8 cellular contexts compared by ENCODE assay signal in the genomic region with DNA sequence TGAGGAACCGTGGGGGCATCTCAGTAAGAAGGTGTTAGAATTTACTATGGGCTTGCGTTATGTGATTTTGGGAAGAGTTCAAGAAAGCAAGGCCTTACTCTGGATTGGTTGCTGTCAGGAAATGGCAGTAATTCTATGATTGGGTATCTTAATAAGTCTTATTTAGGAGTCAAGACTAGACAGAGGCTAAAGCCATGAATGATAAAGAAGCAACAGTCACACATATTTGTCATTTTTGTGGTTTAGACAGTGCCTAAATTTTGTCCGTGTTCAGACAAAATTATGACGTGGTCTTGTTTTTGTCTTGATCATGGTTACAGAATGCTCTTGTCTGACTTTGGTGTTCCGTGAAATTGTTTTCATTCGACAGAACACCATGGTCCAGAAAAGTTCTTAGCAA. TPM values are rescaled to one million over a fixed set of nuclear protein-coding genes. Genes with fewer than 3 reads are reported as not detected.
DNase-seq lines count a peak whose midpoint lies in the region; ATAC-seq and TF ChIP-seq lines count a peak whose summit lies in the region.

No MANE protein-coding gene starts in this region.

- H3K9me3 ChIP-seq in DND-41 (ENCODE audit: insufficient read depth, low read length, severe bottlenecking) (no peaks in the 10 kb centered on the region), RWPE2 (ENCODE audit: severe bottlenecking) (no peaks in the 10 kb centered on the region), trophoblast cell (ENCODE audit: insufficient read depth, low read depth, low read length) (no peaks in the 10 kb centered on the region), left lung (no peaks in the 10 kb centered on the region)

- H3K27me3 ChIP-seq in DND-41 (ENCODE audit: insufficient read depth, low read length, poor library complexity) (no peaks in the 10 kb centered on the region), RWPE2 (ENCODE audit: insufficient read depth, poor library complexity, severe bottlenecking) (no peaks in the 10 kb centered on the region), trophoblast cell (ENCODE audit: insufficient read depth, low read length) (no peaks in the 10 kb centered on the region), left lung (no peaks in the 10 kb centered on the region)

- no peak overlapping the region for H4K91ac ChIP-seq in trophoblast cell (ENCODE audit: low read depth, low read length)

- H2BK5ac ChIP-seq in trophoblast cell (ENCODE audit: low read depth, low read length, poor library complexity): no peak overlapping the region

- no peak overlapping the region for H2AK5ac ChIP-seq in trophoblast cell (ENCODE audit: low read length)

- H4K12ac ChIP-seq in trophoblast cell (ENCODE audit: low read depth, low read length): no peak overlapping the region

- H2BK120ac ChIP-seq in trophoblast cell (ENCODE audit: insufficient read depth, low read length, poor library complexity): no peak overlapping the region

- H3K9ac ChIP-seq in DND-41 (ENCODE audit: low read depth, low read length): peak overlapping the region; percentile 74
- H3K9ac ChIP-seq in trophoblast cell (ENCODE audit: low read length): no peak overlapping the region

- no peak overlapping the region for H3K4ac ChIP-seq in trophoblast cell (ENCODE audit: low read depth, low read length)

- H3K4me3 ChIP-seq in DND-41 (ENCODE audit: low read depth in 1 of 2, low read length in 2 of 2) (peak overlapping the region in 1 of 2 experiments; percentile 87; a peak in 2 of 4 replicates), RWPE2 (ENCODE audit: severe bottlenecking) (no peak overlapping the region), epithelial cell of proximal tubule (ENCODE audit: low read depth, low read length) (peak overlapping the region; percentile 75), trophoblast cell (ENCODE audit: low read depth, low read length) (no peak overlapping the region), left lung (peak overlapping the region in 1 of 2 donors; percentile 54)

- H3K4me1 ChIP-seq in DND-41 (ENCODE audit: insufficient read depth, low read length) (peaks cover 32% of the 10 kb centered on the region), RWPE2 (ENCODE audit: insufficient read depth, poor library complexity, severe bottlenecking) (peaks cover 30% of the 10 kb centered on the region), trophoblast cell (ENCODE audit: control insufficient read depth in 1 of 2, insufficient read depth in 2 of 2, low read length in 2 of 2) (peaks cover 4 to 11% of the 10 kb centered on the region in 2 experiments), left lung (peaks cover 0 to 30% of the 10 kb centered on the region in 2 donors)

- no peak overlapping the region for H4K8ac ChIP-seq in trophoblast cell (ENCODE audit: low read depth, low read length)

- H2BK12ac ChIP-seq in trophoblast cell (ENCODE audit: low read length): no peak overlapping the region

- no peak for TF ChIP-seq CTCF in DND-41 (IDR thresholded peaks at IDR 0.05; ENCODE audit: borderline replicate concordance, extremely low read depth, low read length, poor library complexity, severe bottlenecking)
- TF ChIP-seq CTCF in RWPE2 (IDR thresholded peaks at IDR 0.05; ENCODE audit: poor library complexity, severe bottlenecking): no peak
- TF ChIP-seq CTCF in epithelial cell of proximal tubule (conservative IDR thresholded peaks at IDR 0.05; ENCODE audit: low read depth, low read length): no peak
- TF ChIP-seq CTCF in left lung (IDR thresholded peaks at IDR 0.05): no peak
- TF ChIP-seq CTCF in GM10248 (IDR thresholded peaks at IDR 0.05; ENCODE audit: control extremely low read depth, extremely low read depth, low read depth, missing control alignments): no peak

- no peaks in the 10 kb centered on the region for H4K20me1 ChIP-seq in DND-41 (ENCODE audit: insufficient read depth, low read length)

- peaks cover 3% of the 10 kb centered on the region for H3K79me1 ChIP-seq in trophoblast cell (ENCODE audit: low read length)

- H3K27ac ChIP-seq in DND-41 (ENCODE audit: low read length) (peak overlapping the region; percentile 81), RWPE2 (ENCODE audit: poor library complexity, severe bottlenecking) (peak overlapping the region; percentile 69), trophoblast cell (ENCODE audit: low read depth, low read length) (no peak overlapping the region), left lung (peak overlapping the region in 1 of 2 donors; percentile 98)

- H3K79me2 ChIP-seq in DND-41 (ENCODE audit: insufficient read depth, low read length) (peaks cover 6% of the 10 kb centered on the region), trophoblast cell (ENCODE audit: control insufficient read depth, insufficient read depth, low read length, poor library complexity) (no peaks in the 10 kb centered on the region)

- WGBS in trophoblast cell (ENCODE audit: extremely low coverage, insufficient coverage, insufficient read length): no CpG with 5 or more reads among the region's 6 CpGs

- peak overlapping the region; percentile 87 for H3K4me2 ChIP-seq in DND-41 (ENCODE audit: insufficient read depth, low read length)
- peak overlapping the region; percentile 95 for H3K4me2 ChIP-seq in trophoblast cell (ENCODE audit: low read length)

- CTCF ChIA-PET in GM10248 (lab: Yijun Ruan, JAX): interaction anchor here (3.6 kb wide), 1 partner anchor 9 kb away, joined by 15 read pairs; no protein-coding TSS in a partner anchor

- intact Hi-C loops in left lung (cut with DNase I): no loop called here

- DNase-seq in DND-41: no peak
- DNase-seq in RWPE2 (ENCODE audit: low spot score): no peak
- no peak for DNase-seq in epithelial cell of proximal tubule (ENCODE audit: low read depth)
- DNase-seq in trophoblast cell: peak in 1 of 2 donors; percentile 61
- no peak for DNase-seq in NCI-H345 treated with DMSO at 0.1 percent for 48 hours (lab: John Stamatoyannopoulos, UW; ENCODE audit: unreplicated experiment)
- no peak for DNase-seq in left lung
- no peak for DNase-seq in GM10248 (ENCODE audit: extremely low spot score)
- no peak for DNase-seq in activated CD4-positive, alpha-beta T cell treated with anti-CD3 and anti-CD28 coated beads, Interleukin-2, amount 50 U/mL, for 4 hours

- no peak overlapping the region for H3K23ac ChIP-seq in trophoblast cell (ENCODE audit: low read length)

- no peak overlapping the region for H3K14ac ChIP-seq in trophoblast cell (ENCODE audit: low read length)

- POLR2A ChIA-PET in GM10248 (lab: Yijun Ruan, JAX): interaction anchor here (0.6 kb wide), 1 partner anchor 582 kb away, joined by 4 read pairs; no protein-coding TSS in a partner anchor

- H3K36me3 ChIP-seq in DND-41 (ENCODE audit: insufficient read depth, low read length) (peaks cover 9% of the 10 kb centered on the region), RWPE2 (ENCODE audit: low read depth) (no peaks in the 10 kb centered on the region), trophoblast cell (ENCODE audit: control insufficient read depth in 1 of 2, insufficient read depth in 2 of 2, low read length in 2 of 2) (no peaks in the 10 kb centered on the region), left lung (no peaks in the 10 kb centered on the region)

- H2AFZ ChIP-seq in DND-41 (ENCODE audit: low read depth, low read length) (peak overlapping the region; percentile 90), trophoblast cell (ENCODE audit: insufficient read depth, low read length, poor library complexity) (peak overlapping the region; percentile 72)

- H3K18ac ChIP-seq in trophoblast cell (ENCODE audit: low read length): no peak overlapping the region

- ATAC-seq in DND-41 (ENCODE audit: insufficient read depth, low read depth) (no peak), RWPE2 (ENCODE audit: low read depth) (no peak; the same call in 2 of the 3 replicates), left lung (no peak)

RNA-seq across cellular contexts. Expression of a gene that starts 0.9 kb away (rescaled TPM):
- total RNA-seq in epithelial cell of proximal tubule (0.40 and 1.2 TPM in 2 replicates), left lung (10 to 100 TPM; 11.7 to 14.5 TPM)
- polyA plus RNA-seq in trophoblast cell (2013): 1.4 and 1.5 TPM in 2 replicates
